ENCODE assay signal across 1 cellular context in the genomic region with DNA sequence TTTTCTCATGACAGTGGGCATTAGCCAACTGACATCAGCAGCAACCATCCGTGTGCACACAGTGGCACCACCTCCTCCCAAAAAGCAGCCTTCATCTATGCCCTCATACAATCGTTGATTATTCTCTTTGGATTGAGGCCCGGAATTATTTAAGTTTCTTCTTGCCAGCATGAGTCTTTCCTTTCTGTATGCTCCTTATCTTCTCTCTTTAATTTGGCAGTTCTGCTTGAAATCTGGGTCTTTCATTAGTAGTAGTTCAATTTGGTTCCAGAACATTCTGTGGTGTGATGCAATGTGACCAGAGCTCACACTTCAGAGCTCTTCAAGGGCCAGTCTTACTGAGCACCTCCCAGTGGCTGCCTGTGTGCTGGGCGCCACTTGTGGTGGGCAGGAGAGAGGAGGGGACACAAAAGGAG.
A peak's percentile ranks its signal among the peaks of the same experiment; 100 is the strongest.
TF ChIP-seq lines count a peak whose summit lies in the region.

No MANE protein-coding gene starts in this region.

TF ChIP-seq in K562, 482 proteins besides CTCF, POLR2A, EP300 and RAD21 (continued from another document):
- TF ChIP-seq, protein P1, sequence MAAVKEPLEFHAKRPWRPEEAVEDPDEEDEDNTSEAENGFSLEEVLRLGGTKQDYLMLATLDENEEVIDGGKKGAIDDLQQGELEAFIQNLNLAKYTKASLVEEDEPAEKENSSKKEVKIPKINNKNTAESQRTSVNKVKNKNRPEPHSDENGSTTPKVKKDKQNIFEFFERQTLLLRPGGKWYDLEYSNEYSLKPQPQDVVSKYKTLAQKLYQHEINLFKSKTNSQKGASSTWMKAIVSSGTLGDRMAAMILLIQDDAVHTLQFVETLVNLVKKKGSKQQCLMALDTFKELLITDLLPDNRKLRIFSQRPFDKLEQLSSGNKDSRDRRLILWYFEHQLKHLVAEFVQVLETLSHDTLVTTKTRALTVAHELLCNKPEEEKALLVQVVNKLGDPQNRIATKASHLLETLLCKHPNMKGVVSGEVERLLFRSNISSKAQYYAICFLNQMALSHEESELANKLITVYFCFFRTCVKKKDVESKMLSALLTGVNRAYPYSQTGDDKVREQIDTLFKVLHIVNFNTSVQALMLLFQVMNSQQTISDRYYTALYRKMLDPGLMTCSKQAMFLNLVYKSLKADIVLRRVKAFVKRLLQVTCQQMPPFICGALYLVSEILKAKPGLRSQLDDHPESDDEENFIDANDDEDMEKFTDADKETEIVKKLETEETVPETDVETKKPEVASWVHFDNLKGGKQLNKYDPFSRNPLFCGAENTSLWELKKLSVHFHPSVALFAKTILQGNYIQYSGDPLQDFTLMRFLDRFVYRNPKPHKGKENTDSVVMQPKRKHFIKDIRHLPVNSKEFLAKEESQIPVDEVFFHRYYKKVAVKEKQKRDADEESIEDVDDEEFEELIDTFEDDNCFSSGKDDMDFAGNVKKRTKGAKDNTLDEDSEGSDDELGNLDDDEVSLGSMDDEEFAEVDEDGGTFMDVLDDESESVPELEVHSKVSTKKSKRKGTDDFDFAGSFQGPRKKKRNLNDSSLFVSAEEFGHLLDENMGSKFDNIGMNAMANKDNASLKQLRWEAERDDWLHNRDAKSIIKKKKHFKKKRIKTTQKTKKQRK (IDR thresholded peaks at IDR 0.05; ENCODE audit: borderline replicate concordance, low read depth, low read length): no peak
- TF ChIP-seq, protein P2, sequence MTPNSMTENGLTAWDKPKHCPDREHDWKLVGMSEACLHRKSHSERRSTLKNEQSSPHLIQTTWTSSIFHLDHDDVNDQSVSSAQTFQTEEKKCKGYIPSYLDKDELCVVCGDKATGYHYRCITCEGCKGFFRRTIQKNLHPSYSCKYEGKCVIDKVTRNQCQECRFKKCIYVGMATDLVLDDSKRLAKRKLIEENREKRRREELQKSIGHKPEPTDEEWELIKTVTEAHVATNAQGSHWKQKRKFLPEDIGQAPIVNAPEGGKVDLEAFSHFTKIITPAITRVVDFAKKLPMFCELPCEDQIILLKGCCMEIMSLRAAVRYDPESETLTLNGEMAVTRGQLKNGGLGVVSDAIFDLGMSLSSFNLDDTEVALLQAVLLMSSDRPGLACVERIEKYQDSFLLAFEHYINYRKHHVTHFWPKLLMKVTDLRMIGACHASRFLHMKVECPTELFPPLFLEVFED (CRISPR knock-in tag; conservative IDR thresholded peaks at IDR 0.05): no peak
- TF ChIP-seq, protein P3, sequence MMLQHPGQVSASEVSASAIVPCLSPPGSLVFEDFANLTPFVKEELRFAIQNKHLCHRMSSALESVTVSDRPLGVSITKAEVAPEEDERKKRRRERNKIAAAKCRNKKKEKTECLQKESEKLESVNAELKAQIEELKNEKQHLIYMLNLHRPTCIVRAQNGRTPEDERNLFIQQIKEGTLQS (IDR thresholded peaks at IDR 0.05): peak; percentile 26; the same call in 1 of the 2 replicates
- TF ChIP-seq, protein P3 (CRISPR knock-in tag; conservative IDR thresholded peaks at IDR 0.05): no peak
- TF ChIP-seq CEBPB (tag; IDR thresholded peaks at IDR 0.05) (peak; percentile 44; the same call in 1 of the 2 replicates), CEBPG (CRISPR knock-in tag; IDR thresholded peaks at IDR 0.05) (no peak), CEBPG (tag; conservative IDR thresholded peaks at IDR 0.05 in 1 of 2, IDR thresholded peaks at IDR 0.05 in 1 of 2) (peak in 1 of 2 experiments; percentile 38; a peak in 2 of 4 replicates)
